34 cellular contexts compared by ENCODE assay signal in the genomic region with DNA sequence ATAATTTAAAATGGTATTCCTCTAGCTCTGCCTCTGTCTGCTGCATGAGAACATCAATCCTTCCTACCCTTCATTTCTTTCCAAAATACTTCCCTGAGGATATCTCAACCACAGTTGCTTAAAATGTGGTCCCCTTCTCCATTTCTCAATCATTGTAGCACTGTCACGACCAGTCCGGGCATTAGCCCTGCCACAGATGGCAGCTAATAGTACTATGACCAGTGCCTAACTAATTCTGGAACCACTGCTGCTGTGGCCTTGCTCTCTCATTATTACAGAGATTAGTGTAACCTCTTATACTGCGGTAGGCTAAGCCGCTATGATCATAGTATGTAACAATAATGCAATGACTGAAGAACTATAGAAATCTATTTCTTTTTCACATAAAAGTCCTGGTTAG.
"Had no signal": no experiment of that assay in that cellular context is flagged by ENCODE, and none has a peak within 500 bp of the region (broad histone marks: within the 10 kb centered on the region; RNA-seq: fewer than 3 reads in every experiment).

No MANE protein-coding gene starts in this region.

- H3K9me3 Mint-ChIP-seq: activated CD4-positive, alpha-beta memory T cell treated with anti-CD3 and anti-CD28 coated beads, Interleukin-2, amount 10 ng/mL, durations not matched to agents 7 days and 5 days; activated CD4-positive, alpha-beta T cell treated with anti-CD3 and anti-CD28 coated beads, Interleukin-2, amount 10 ng/mL, durations not matched to agents 7 days and 5 days; activated naive CD4-positive, alpha-beta T cell treated with anti-CD3 and anti-CD28 coated beads for 36 hours; activated naive CD4-positive, alpha-beta T cell treated with anti-CD3 and anti-CD28 coated beads, Interleukin-2, amount 50 U/mL, for 24 hours; activated naive CD8-positive, alpha-beta T cell treated with anti-CD3 and anti-CD28 coated beads for 36 hours; activated naive CD8-positive, alpha-beta T cell treated with anti-CD3 and anti-CD28 coated beads, Interleukin-2, amount 50 U/mL, for 24 hours; activated T-helper 1 cell treated with anti-CD3 and anti-CD28 coated beads, Interleukin-12 subunit alpha, Interleukin-12 subunit beta, Interleukin-2, Interleukin-4 antibody, amounts not matched to agents 30 ng/mL and 10 ng/mL and 1 ng/mL, durations not matched to agents 14 hours and 24 hours and 36 hours; activated T-helper 2 cell treated with anti-CD3 and anti-CD28 coated beads, Interferon-gamma antibody, Interleukin-2, Interleukin-4, amounts not matched to agents 10 μg/mL and 5 μg/mL and 100 μg/mL, durations not matched to agents 14 hours and 24 hours and 36 hours; T-helper 2 cell treated with Interferon-gamma antibody and Interleukin-4, amounts not matched to agents 5 μg/mL and 100 μg/mL, for 36 hours; WTC11 had no signal

- ATAC-seq: activated CD8-positive, alpha-beta memory T cell treated with anti-CD3 and anti-CD28 coated beads, Interleukin-2, amount 10 ng/mL, durations not matched to agents 7 days and 5 days; activated naive CD8-positive, alpha-beta T cell treated with anti-CD3 and anti-CD28 coated beads, Interleukin-2, amount 50 U/mL, for 24 hours; body of pancreas; gastroesophageal sphincter; heart right ventricle; T-helper 17 cell; WTC11 had no signal

- H3K27me3 Mint-ChIP-seq: activated CD4-positive, alpha-beta memory T cell treated with anti-CD3 and anti-CD28 coated beads, Interleukin-2, amount 10 ng/mL, durations not matched to agents 7 days and 5 days; activated CD4-positive, alpha-beta T cell treated with anti-CD3 and anti-CD28 coated beads, Interleukin-2, amount 10 ng/mL, durations not matched to agents 7 days and 5 days; activated CD8-positive, alpha-beta memory T cell treated with anti-CD3 and anti-CD28 coated beads, Interleukin-2, amount 10 ng/mL, durations not matched to agents 7 days and 5 days; activated naive CD4-positive, alpha-beta T cell treated with anti-CD3 and anti-CD28 coated beads, Interleukin-2, amount 50 U/mL, for 24 hours; activated naive CD8-positive, alpha-beta T cell treated with anti-CD3 and anti-CD28 coated beads for 36 hours; activated naive CD8-positive, alpha-beta T cell treated with anti-CD3 and anti-CD28 coated beads, Interleukin-2, amount 50 U/mL, for 24 hours; T-helper 17 cell had no signal

- DNase-seq: activated CD4-positive, alpha-beta memory T cell treated with anti-CD3 and anti-CD28 coated beads, Interleukin-2, amount 10 ng/mL, durations not matched to agents 7 days and 5 days; activated CD4-positive, alpha-beta T cell treated with anti-CD3 and anti-CD28 coated beads for 1 hour; activated CD4-positive, alpha-beta T cell treated with anti-CD3 and anti-CD28 coated beads for 4 hours; activated CD4-positive, alpha-beta T cell treated with anti-CD3 and anti-CD28 coated beads, Interleukin-2, amount 10 ng/mL, durations not matched to agents 7 days and 5 days; activated CD4-positive, alpha-beta T cell treated with anti-CD3 and anti-CD28 coated beads, Interleukin-2, amount 50 U/mL, for 4 hours; activated CD8-positive, alpha-beta memory T cell treated with anti-CD3 and anti-CD28 coated beads, Interleukin-2, amount 10 ng/mL, durations not matched to agents 7 days and 5 days; activated CD8-positive, alpha-beta memory T cell treated with anti-CD3 and anti-CD28 coated beads, Interleukin-2, amount 50 U/mL, for 4 hours; activated effector memory CD4-positive, alpha-beta T cell treated with anti-CD3 and anti-CD28 coated beads, Interleukin-2, amount 50 U/mL, for 16 hours; activated naive CD4-positive, alpha-beta T cell treated with anti-CD3 and anti-CD28 coated beads for 36 hours; activated naive CD8-positive, alpha-beta T cell treated with anti-CD3 and anti-CD28 coated beads for 36 hours; activated naive CD8-positive, alpha-beta T cell treated with anti-CD3 and anti-CD28 coated beads, Interleukin-2, amount 50 U/mL, for 24 hours; activated T-cell treated with anti-CD3 and anti-CD28 coated beads, Interleukin-2, amount 50 U/mL, for 1 hour; activated T-cell treated with anti-CD3 and anti-CD28 coated beads, Interleukin-2, amount 50 U/mL, for 48 hours; adrenal gland; amygdala; aorta; body of pancreas; cerebellar nuclear complex; colonic mucosa; effector CD8-positive, alpha-beta T cell; esophagus squamous epithelium; foreskin melanocyte; heart right ventricle; T-helper 17 cell; T1000 had no signal

- H3K27ac ChIP-seq: adrenal gland, body of pancreas, colonic mucosa, epithelial cell of prostate, esophagus squamous epithelium, gastroesophageal sphincter, heart right ventricle, hepatocyte had no signal

- H3K4me3 Mint-ChIP-seq: activated CD4-positive, alpha-beta memory T cell treated with anti-CD3 and anti-CD28 coated beads, Interleukin-2, amount 10 ng/mL, durations not matched to agents 7 days and 5 days; activated CD4-positive, alpha-beta T cell treated with anti-CD3 and anti-CD28 coated beads, Interleukin-2, amount 10 ng/mL, durations not matched to agents 7 days and 5 days; activated CD8-positive, alpha-beta memory T cell treated with anti-CD3 and anti-CD28 coated beads, Interleukin-2, amount 10 ng/mL, durations not matched to agents 7 days and 5 days; activated naive CD4-positive, alpha-beta T cell treated with anti-CD3 and anti-CD28 coated beads for 36 hours; activated naive CD4-positive, alpha-beta T cell treated with anti-CD3 and anti-CD28 coated beads, Interleukin-2, amount 50 U/mL, for 24 hours; activated naive CD8-positive, alpha-beta T cell treated with anti-CD3 and anti-CD28 coated beads for 36 hours; activated naive CD8-positive, alpha-beta T cell treated with anti-CD3 and anti-CD28 coated beads, Interleukin-2, amount 50 U/mL, for 24 hours; activated T-helper 1 cell treated with anti-CD3 and anti-CD28 coated beads, Interleukin-12 subunit alpha, Interleukin-12 subunit beta, Interleukin-2, Interleukin-4 antibody, amounts not matched to agents 30 ng/mL and 10 ng/mL and 1 ng/mL, durations not matched to agents 14 hours and 24 hours and 36 hours; T-helper 17 cell; T-helper 2 cell treated with Interferon-gamma antibody and Interleukin-4, amounts not matched to agents 5 μg/mL and 100 μg/mL, for 36 hours; WTC11 had no signal

- H3K27ac Mint-ChIP-seq: activated CD4-positive, alpha-beta memory T cell treated with anti-CD3 and anti-CD28 coated beads, Interleukin-2, amount 10 ng/mL, durations not matched to agents 7 days and 5 days; activated CD4-positive, alpha-beta T cell treated with anti-CD3 and anti-CD28 coated beads, Interleukin-2, amount 10 ng/mL, durations not matched to agents 7 days and 5 days; activated CD8-positive, alpha-beta memory T cell treated with anti-CD3 and anti-CD28 coated beads, Interleukin-2, amount 10 ng/mL, durations not matched to agents 7 days and 5 days; activated naive CD4-positive, alpha-beta T cell treated with anti-CD3 and anti-CD28 coated beads for 36 hours; activated naive CD4-positive, alpha-beta T cell treated with anti-CD3 and anti-CD28 coated beads, Interleukin-2, amount 50 U/mL, for 24 hours; activated naive CD8-positive, alpha-beta T cell treated with anti-CD3 and anti-CD28 coated beads for 36 hours; activated naive CD8-positive, alpha-beta T cell treated with anti-CD3 and anti-CD28 coated beads, Interleukin-2, amount 50 U/mL, for 24 hours; activated T-helper 1 cell treated with anti-CD3 and anti-CD28 coated beads, Interleukin-12 subunit alpha, Interleukin-12 subunit beta, Interleukin-2, Interleukin-4 antibody, amounts not matched to agents 30 ng/mL and 10 ng/mL and 1 ng/mL, durations not matched to agents 14 hours and 24 hours and 36 hours; activated T-helper 2 cell treated with anti-CD3 and anti-CD28 coated beads, Interferon-gamma antibody, Interleukin-2, Interleukin-4, amounts not matched to agents 10 μg/mL and 5 μg/mL and 100 μg/mL, durations not matched to agents 14 hours and 24 hours and 36 hours; T-helper 17 cell; T-helper 2 cell treated with Interferon-gamma antibody and Interleukin-4, amounts not matched to agents 5 μg/mL and 100 μg/mL, for 36 hours; WTC11 had no signal

- H3K36me3 Mint-ChIP-seq: activated CD8-positive, alpha-beta memory T cell treated with anti-CD3 and anti-CD28 coated beads, Interleukin-2, amount 10 ng/mL, durations not matched to agents 7 days and 5 days; WTC11 had no signal

- H3K4me1 Mint-ChIP-seq: activated CD4-positive, alpha-beta memory T cell treated with anti-CD3 and anti-CD28 coated beads, Interleukin-2, amount 10 ng/mL, durations not matched to agents 7 days and 5 days; activated CD8-positive, alpha-beta memory T cell treated with anti-CD3 and anti-CD28 coated beads, Interleukin-2, amount 10 ng/mL, durations not matched to agents 7 days and 5 days; activated naive CD4-positive, alpha-beta T cell treated with anti-CD3 and anti-CD28 coated beads, Interleukin-2, amount 50 U/mL, for 24 hours; activated naive CD8-positive, alpha-beta T cell treated with anti-CD3 and anti-CD28 coated beads, Interleukin-2, amount 50 U/mL, for 24 hours had no signal

- FAIRE-seq: endometrium had no signal
